ENCODE assay signal across 22 cellular contexts in genomic region chr1:74162333-74162732, GRCh38.
"Had no signal": no experiment of that assay in that cellular context is flagged by ENCODE, and none has a peak within 500 bp of the region (broad histone marks: within the 10 kb centered on the region; RNA-seq: fewer than 3 reads in every experiment).

No MANE protein-coding gene starts in this region.

- ATAC-seq: left colon; left lung; lower lobe of right lung; naive thymus-derived CD4-positive, alpha-beta T cell; natural killer cell treated with Interleukin-12 subunit alpha and Interleukin-12 subunit beta and Interleukin-15 and Interleukin-18, amount 100 ng/mL, for 72 hours; right lobe of liver; stimulated activated memory B cell treated with anti-CD40 and anti-IgM and Interleukin-4, amounts not matched to agents 10 μg/mL and 1 μg/mL and 100 μg/mL, for 72 hours; stimulated activated naive CD8-positive, alpha-beta T cell treated with anti-CD3 and anti-CD28 coated beads, Interleukin-15, amount 100 ng/mL, for 72 hours had no signal

- H3K4me3 ChIP-seq: left lung, lower lobe of right lung, ovary, right atrium auricular region, right lobe of liver, smooth muscle cell, tibial nerve, uterus had no signal

- DNase-seq: left colon; left lung; lower lobe of right lung; mammary epithelial cell; mesendoderm; naive thymus-derived CD4-positive, alpha-beta T cell; ovary; right lobe of liver; stimulated activated CD4-positive, alpha-beta T cell treated with anti-CD3 and anti-CD28 coated beads, Interleukin-1b, Interleukin-23, amount 100 ng/mL, for 48 hours; stimulated activated CD4-positive, alpha-beta T cell treated with anti-CD3 and anti-CD28 coated beads, Interleukin-2, amount 100 ng/mL, for 48 hours; stimulated activated CD4-positive, alpha-beta T cell treated with anti-CD3 and anti-CD28 coated beads, Interleukin-4, amount 100 ng/mL, for 4 hours; stimulated activated CD8-positive, alpha-beta memory T cell treated with anti-CD3 and anti-CD28 coated beads, Interleukin-4, amount 100 ng/mL, for 48 hours; stimulated activated naive CD4-positive, alpha-beta T cell treated with Interleukin-2 at 50 U/mL for 16 hours; stimulated activated naive CD8-positive, alpha-beta T cell treated with anti-CD3 and anti-CD28 coated beads, Interleukin-15, amount 100 ng/mL, for 72 hours; substantia nigra; uterus had no signal

- H3K27me3 ChIP-seq: left lung, ovary, right atrium auricular region, right lobe of liver, tibial nerve, uterus had no signal

- H3K36me3 ChIP-seq: left lung, lower lobe of right lung, ovary, right atrium auricular region, right lobe of liver, tibial nerve, uterus had no signal

- FAIRE-seq: keratinocyte had no signal
